Comparison of ENCODE assay signal across 8 cellular contexts in genomic region chr15:63501256-63502089, GRCh38. TPM values are rescaled to one million over a fixed set of nuclear protein-coding genes. Genes with fewer than 3 reads are reported as not detected.
DNase-seq lines count a peak whose midpoint lies in the region; ATAC-seq and TF ChIP-seq lines count a peak whose summit lies in the region.

No MANE protein-coding gene starts in this region.

- no peak overlapping the region for H3K9ac ChIP-seq in iPS-15b (ENCODE audit: low read depth, low read length)

- WGBS in body of pancreas, 2 donors: 4 to 9% methylated on average over 19 to 21 of the region's 21 CpGs

- TF ChIP-seq CTCF in body of pancreas (IDR thresholded peaks at IDR 0.05) (peak in 1 of 7 experiments; percentile 1), gastrocnemius medialis (IDR thresholded peaks at IDR 0.05 in 4 of 5, conservative IDR thresholded peaks at IDR 0.05 in 1 of 5) (no peak), GM13976 (IDR thresholded peaks at IDR 0.05; ENCODE audit: borderline replicate concordance, control extremely low read depth, extremely low read depth, insufficient read depth, missing control alignments) (no peak)

- TF ChIP-seq POLR2A in body of pancreas (IDR thresholded peaks at IDR 0.05): no peak
- TF ChIP-seq POLR2A in gastrocnemius medialis (IDR thresholded peaks at IDR 0.05): peak in 1 of 2 donors; percentile 23

- H3K27ac ChIP-seq in body of pancreas: peak overlapping the region; percentile 97 to 99 (median 98)
- peak overlapping the region; percentile 96 to 99 (median 97) for H3K27ac ChIP-seq in gastrocnemius medialis

- H3K4me1 ChIP-seq in body of pancreas (peaks cover 42% of the 10 kb centered on the region), iPS-15b (ENCODE audit: control insufficient read depth, insufficient read depth, low read length) (peaks cover 8% of the 10 kb centered on the region), gastrocnemius medialis (peaks cover 26 to 30% of the 10 kb centered on the region in 2 donors)

- DNase-seq in DMS53 (lab: John Stamatoyannopoulos, UW) (peak; percentile 90), NCI-H446 (lab: John Stamatoyannopoulos, UW) (peak; percentile 54 to 83), body of pancreas (peak; percentile 74 to 87 (median 84)), gastrocnemius medialis (peak; percentile 49 to 63), GM13976 (ENCODE audit: low spot score) (no peak)

- no peak for ATAC-seq in body of pancreas
- ATAC-seq in gastrocnemius medialis: no peak
- ATAC-seq in GM18870 (IDR thresholded peaks at IDR 0.05; ENCODE audit: unreplicated experiment): no peak
- no peak for ATAC-seq in HG03045 (IDR thresholded peaks at IDR 0.05; ENCODE audit: unreplicated experiment)

- in situ Hi-C loops in gastrocnemius medialis (cut with MboI; ENCODE audit: low sequenced_read_pairs in 4 of 4) (loop anchor here in 1 of 4 donors (25.0 kb wide), 1 partner anchor 586 kb away; the partner anchor contains the start of genes CIAO2A and SNX1), GM13976 (cut with MboI; ENCODE audit: low sequenced_read_pairs, unreplicated experiment) (no loop called here)

- intact Hi-C loops in body of pancreas (cut with DNase I): loop anchor here (10.0 kb wide), 1 partner anchor 63 kb away; no protein-coding TSS in a partner anchor
- intact Hi-C loops in gastrocnemius medialis (cut with DNase I; ENCODE audit: low total_unique reads): loop anchor here (10.0 kb wide), 2 partner anchors 457 to 593 kb away; partner anchors contain the start of genes CIAO2A, SNX1 and TPM1

- no peak overlapping the region for H3K4me3 ChIP-seq in body of pancreas
- H3K4me3 ChIP-seq in iPS-15b (ENCODE audit: low read depth, low read length): peak overlapping the region; percentile 43
- peak overlapping the region; percentile 19 to 36 (median 24) for H3K4me3 ChIP-seq in gastrocnemius medialis

- H3K27me3 ChIP-seq in body of pancreas: no peaks in the 10 kb centered on the region
- peaks cover 87% of the 10 kb centered on the region for H3K27me3 ChIP-seq in iPS-15b (ENCODE audit: control insufficient read depth, insufficient read depth, low read length)
- no peaks in the 10 kb centered on the region for H3K27me3 ChIP-seq in gastrocnemius medialis

- H3K36me3 ChIP-seq in body of pancreas (replicated peaks in 1 of 2; ENCODE audit: insufficient read depth in 1 of 2, low read depth in 2 of 2) (no peaks in the 10 kb centered on the region), iPS-15b (ENCODE audit: control insufficient read depth, insufficient read depth, low read length) (no peaks in the 10 kb centered on the region), gastrocnemius medialis (no peaks in the 10 kb centered on the region)

- no peaks in the 10 kb centered on the region for H3K9me3 ChIP-seq in body of pancreas
- H3K9me3 ChIP-seq in iPS-15b (ENCODE audit: control insufficient read depth, insufficient read depth, low read length): no peaks in the 10 kb centered on the region
- H3K9me3 ChIP-seq in gastrocnemius medialis: no peaks in the 10 kb centered on the region

RNA-seq across cellular contexts. Expression of gene USP3, which starts 2.9 kb away (rescaled TPM):
- 10 to 100 TPM; 48.8 to 50.1 TPM for total RNA-seq in body of pancreas
- total RNA-seq in gastrocnemius medialis: 10 to 100 TPM; 12.1 to 29.4 (median 15.5) TPM

Comparison
In these comparisons a context has a peak if more than half of its experiments do, and no peak if none do; other contexts are left out.
1. H3K4me3 ChIP-seq: peak in iPS-15b (single experiment) and gastrocnemius medialis (4 of 4); none in body of pancreas (0 of 2).